38 cellular contexts compared by ENCODE assay signal in the genomic region with DNA sequence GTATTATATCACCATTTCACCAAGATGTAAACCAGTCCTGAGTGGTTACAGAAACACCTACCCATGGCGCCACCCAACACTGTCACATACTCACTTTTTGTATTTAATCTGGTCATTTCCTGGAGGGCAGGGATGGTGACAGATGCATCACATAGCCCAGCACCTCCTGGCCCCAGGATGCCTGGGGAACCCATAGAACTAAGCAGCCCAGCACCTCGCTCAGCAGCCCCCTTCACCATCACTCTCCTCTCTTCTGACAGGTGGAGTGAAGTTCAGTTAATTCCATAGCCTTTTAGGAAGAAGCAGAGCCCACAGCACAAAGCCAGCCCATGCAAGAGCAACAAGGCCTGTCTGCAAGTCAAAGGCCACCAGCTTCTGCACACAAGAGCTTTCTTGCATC.
"Had no signal": no experiment of that assay in that cellular context is flagged by ENCODE, and none has a peak within 500 bp of the region (broad histone marks: within the 10 kb centered on the region; RNA-seq: fewer than 3 reads in every experiment).

No MANE protein-coding gene starts in this region.

- H3K4me1 ChIP-seq: adrenal gland, body of pancreas, breast epithelium had no signal

- H3K27me3 ChIP-seq: adrenal gland, body of pancreas, brain microvascular endothelial cell, breast epithelium, cardiac muscle cell had no signal

- ATAC-seq: activated naive CD4-positive, alpha-beta T cell treated with anti-CD3 and anti-CD28 coated beads, Interleukin-2, amount 50 U/mL, for 72 hours; activated naive CD8-positive, alpha-beta T cell treated with anti-CD3 and anti-CD28 coated beads, Interleukin-2, amount 50 U/mL, for 24 hours; activated T-cell treated with anti-CD3 and anti-CD28 coated beads, Interleukin-2, amount 50 U/mL, for 4 hours; activated T-cell treated with anti-CD3 and anti-CD28 coated beads, Interleukin-2, amount 50 U/mL, for 72 hours; activated T-helper 17 cell treated with anti-CD3 and anti-CD28 coated beads, Interleukin-2, amount 50 U/mL, for 72 hours; body of pancreas had no signal

- H3K36me3 Mint-ChIP-seq: activated naive CD4-positive, alpha-beta T cell treated with anti-CD3 and anti-CD28 coated beads, Interleukin-2, amount 10 ng/mL, durations not matched to agents 7 days and 5 days; activated naive CD8-positive, alpha-beta T cell treated with anti-CD3 and anti-CD28 coated beads for 36 hours; activated naive CD8-positive, alpha-beta T cell treated with anti-CD3 and anti-CD28 coated beads, Interleukin-2, amount 10 ng/mL, durations not matched to agents 7 days and 5 days; brain had no signal

- H3K27ac ChIP-seq: adrenal gland, body of pancreas, brain microvascular endothelial cell, breast epithelium, cardiac muscle cell had no signal

- H3K4me3 ChIP-seq: adrenal gland, body of pancreas, breast epithelium, cardiac muscle cell had no signal

- H3K27me3 Mint-ChIP-seq: activated naive CD4-positive, alpha-beta T cell treated with anti-CD3 and anti-CD28 coated beads, Interleukin-2, amount 10 ng/mL, durations not matched to agents 7 days and 5 days; activated naive CD4-positive, alpha-beta T cell treated with anti-CD3 and anti-CD28 coated beads, Interleukin-2, amount 50 U/mL, for 24 hours; activated naive CD8-positive, alpha-beta T cell; activated naive CD8-positive, alpha-beta T cell treated with anti-CD3 and anti-CD28 coated beads for 36 hours; activated naive CD8-positive, alpha-beta T cell treated with anti-CD3 and anti-CD28 coated beads, Interleukin-2, amount 50 U/mL, for 24 hours; activated T-cell treated with anti-CD3 and anti-CD28 coated beads, Interleukin-2, amount 50 U/mL, for 24 hours; activated T-helper 17 cell treated with anti-CD3 and anti-CD28 coated beads, Interleukin-2, amount 50 U/mL, for 72 hours; central memory CD8-positive, alpha-beta T cell had no signal

- H3K9me3 Mint-ChIP-seq: activated naive CD4-positive, alpha-beta T cell treated with anti-CD3 and anti-CD28 coated beads, Interleukin-2, amount 50 U/mL, for 24 hours; activated naive CD4-positive, alpha-beta T cell treated with anti-CD3 and anti-CD28 coated beads, Interleukin-2, amount 50 U/mL, for 72 hours; activated naive CD8-positive, alpha-beta T cell treated with anti-CD3 and anti-CD28 coated beads, Interleukin-2, amount 50 U/mL, for 24 hours; activated T-cell treated with anti-CD3 and anti-CD28 coated beads, Interleukin-2, amount 50 U/mL, for 72 hours; activated T-helper 17 cell treated with anti-CD3 and anti-CD28 coated beads, Interleukin-2, amount 50 U/mL, for 72 hours; central memory CD8-positive, alpha-beta T cell had no signal

- H3K9me3 ChIP-seq: body of pancreas, breast epithelium had no signal

- H3K27ac Mint-ChIP-seq: activated naive CD4-positive, alpha-beta T cell treated with anti-CD3 and anti-CD28 coated beads for 36 hours; activated naive CD4-positive, alpha-beta T cell treated with anti-CD3 and anti-CD28 coated beads, Interleukin-2, amount 10 ng/mL, durations not matched to agents 7 days and 5 days; activated naive CD4-positive, alpha-beta T cell treated with anti-CD3 and anti-CD28 coated beads, Interleukin-2, amount 50 U/mL, for 24 hours; activated naive CD8-positive, alpha-beta T cell; activated naive CD8-positive, alpha-beta T cell treated with anti-CD3 and anti-CD28 coated beads for 36 hours; activated naive CD8-positive, alpha-beta T cell treated with anti-CD3 and anti-CD28 coated beads, Interleukin-2, amount 10 ng/mL, durations not matched to agents 7 days and 5 days; activated naive CD8-positive, alpha-beta T cell treated with anti-CD3 and anti-CD28 coated beads, Interleukin-2, amount 50 U/mL, for 24 hours; activated T-cell treated with anti-CD3 and anti-CD28 coated beads, Interleukin-2, amount 50 U/mL, for 24 hours; activated T-cell treated with anti-CD3 and anti-CD28 coated beads, Interleukin-2, amount 50 U/mL, for 72 hours; activated T-helper 1 cell treated with anti-CD3 and anti-CD28 coated beads, Interleukin-12 subunit alpha, Interleukin-12 subunit beta, Interleukin-2, Interleukin-4 antibody, amounts not matched to agents 30 ng/mL and 10 ng/mL and 1 ng/mL, durations not matched to agents 14 hours and 24 hours and 36 hours; activated T-helper 17 cell treated with anti-CD3 and anti-CD28 coated beads, Interleukin-2, amount 50 U/mL, for 72 hours; activated T-helper 2 cell treated with anti-CD3 and anti-CD28 coated beads, Interferon-gamma antibody, Interleukin-2, Interleukin-4, amounts not matched to agents 10 μg/mL and 5 μg/mL and 100 μg/mL, durations not matched to agents 14 hours and 24 hours and 36 hours; brain had no signal

- H3K4me3 Mint-ChIP-seq: activated naive CD4-positive, alpha-beta T cell treated with anti-CD3 and anti-CD28 coated beads for 36 hours; activated naive CD4-positive, alpha-beta T cell treated with anti-CD3 and anti-CD28 coated beads, Interleukin-2, amount 10 ng/mL, durations not matched to agents 7 days and 5 days; activated naive CD4-positive, alpha-beta T cell treated with anti-CD3 and anti-CD28 coated beads, Interleukin-2, amount 50 U/mL, for 24 hours; activated naive CD8-positive, alpha-beta T cell; activated naive CD8-positive, alpha-beta T cell treated with anti-CD3 and anti-CD28 coated beads for 36 hours; activated naive CD8-positive, alpha-beta T cell treated with anti-CD3 and anti-CD28 coated beads, Interleukin-2, amount 10 ng/mL, durations not matched to agents 7 days and 5 days; activated naive CD8-positive, alpha-beta T cell treated with anti-CD3 and anti-CD28 coated beads, Interleukin-2, amount 50 U/mL, for 24 hours; activated T-cell treated with anti-CD3 and anti-CD28 coated beads, Interleukin-2, amount 50 U/mL, for 24 hours; activated T-cell treated with anti-CD3 and anti-CD28 coated beads, Interleukin-2, amount 50 U/mL, for 4 hours; activated T-cell treated with anti-CD3 and anti-CD28 coated beads, Interleukin-2, amount 50 U/mL, for 72 hours; activated T-helper 1 cell treated with anti-CD3 and anti-CD28 coated beads, Interleukin-12 subunit alpha, Interleukin-12 subunit beta, Interleukin-2, Interleukin-4 antibody, amounts not matched to agents 30 ng/mL and 10 ng/mL and 1 ng/mL, durations not matched to agents 14 hours and 24 hours and 36 hours; activated T-helper 17 cell treated with anti-CD3 and anti-CD28 coated beads, Interleukin-2, amount 50 U/mL, for 72 hours; brain; central memory CD8-positive, alpha-beta T cell had no signal

- FAIRE-seq: astrocyte, bronchial epithelial cell had no signal

- DNase-seq: activated effector memory CD4-positive, alpha-beta T cell treated with anti-CD3 and anti-CD28 coated beads, Interleukin-2, amount 50 U/mL, for 16 hours; activated effector memory CD4-positive, alpha-beta T cell treated with Interleukin-2 at 50 U/mL for 16 hours; activated gamma-delta T cell; activated gamma-delta T cell treated with Interleukin-2 at 50 U/mL for 16 hours; activated naive CD4-positive, alpha-beta T cell; activated naive CD4-positive, alpha-beta T cell treated with anti-CD3 and anti-CD28 coated beads for 36 hours; activated naive CD4-positive, alpha-beta T cell treated with anti-CD3 and anti-CD28 coated beads, Interleukin-2, amount 10 ng/mL, durations not matched to agents 7 days and 5 days; activated naive CD4-positive, alpha-beta T cell treated with anti-CD3 and anti-CD28 coated beads, Interleukin-2, amount 50 U/mL, for 16 hours; activated naive CD4-positive, alpha-beta T cell treated with Interleukin-2 at 50 U/mL for 16 hours; activated naive CD8-positive, alpha-beta T cell treated with anti-CD3 and anti-CD28 coated beads for 36 hours; activated naive CD8-positive, alpha-beta T cell treated with anti-CD3 and anti-CD28 coated beads, Interleukin-2, amount 10 ng/mL, durations not matched to agents 7 days and 5 days; activated naive CD8-positive, alpha-beta T cell treated with anti-CD3 and anti-CD28 coated beads, Interleukin-2, amount 50 U/mL, for 24 hours; activated T-cell treated with anti-CD3 and anti-CD28 coated beads, Interleukin-2, amount 50 U/mL, for 1 hour; activated T-cell treated with anti-CD3 and anti-CD28 coated beads, Interleukin-2, amount 50 U/mL, for 24 hours; activated T-cell treated with anti-CD3 and anti-CD28 coated beads, Interleukin-2, amount 50 U/mL, for 4 hours; activated T-cell treated with anti-CD3 and anti-CD28 coated beads, Interleukin-2, amount 50 U/mL, for 72 hours; adrenal gland; amniotic stem cell; amygdala; anterior cingulate cortex; aorta; body of pancreas; brain microvascular endothelial cell; caudate nucleus; central memory CD4-positive, alpha-beta T cell; cerebellar nuclear complex had no signal

- H3K36me3 ChIP-seq: adrenal gland, brain microvascular endothelial cell, breast epithelium had no signal

- H3K4me1 Mint-ChIP-seq: activated naive CD4-positive, alpha-beta T cell treated with anti-CD3 and anti-CD28 coated beads, Interleukin-2, amount 10 ng/mL, durations not matched to agents 7 days and 5 days; activated naive CD4-positive, alpha-beta T cell treated with anti-CD3 and anti-CD28 coated beads, Interleukin-2, amount 50 U/mL, for 24 hours; activated naive CD8-positive, alpha-beta T cell treated with anti-CD3 and anti-CD28 coated beads for 36 hours; activated naive CD8-positive, alpha-beta T cell treated with anti-CD3 and anti-CD28 coated beads, Interleukin-2, amount 10 ng/mL, durations not matched to agents 7 days and 5 days; activated naive CD8-positive, alpha-beta T cell treated with anti-CD3 and anti-CD28 coated beads, Interleukin-2, amount 50 U/mL, for 24 hours; activated T-helper 17 cell treated with anti-CD3 and anti-CD28 coated beads, Interleukin-2, amount 50 U/mL, for 72 hours; brain; central memory CD8-positive, alpha-beta T cell had no signal
